ENCODE assay signal across 23 cellular contexts in the genomic region with DNA sequence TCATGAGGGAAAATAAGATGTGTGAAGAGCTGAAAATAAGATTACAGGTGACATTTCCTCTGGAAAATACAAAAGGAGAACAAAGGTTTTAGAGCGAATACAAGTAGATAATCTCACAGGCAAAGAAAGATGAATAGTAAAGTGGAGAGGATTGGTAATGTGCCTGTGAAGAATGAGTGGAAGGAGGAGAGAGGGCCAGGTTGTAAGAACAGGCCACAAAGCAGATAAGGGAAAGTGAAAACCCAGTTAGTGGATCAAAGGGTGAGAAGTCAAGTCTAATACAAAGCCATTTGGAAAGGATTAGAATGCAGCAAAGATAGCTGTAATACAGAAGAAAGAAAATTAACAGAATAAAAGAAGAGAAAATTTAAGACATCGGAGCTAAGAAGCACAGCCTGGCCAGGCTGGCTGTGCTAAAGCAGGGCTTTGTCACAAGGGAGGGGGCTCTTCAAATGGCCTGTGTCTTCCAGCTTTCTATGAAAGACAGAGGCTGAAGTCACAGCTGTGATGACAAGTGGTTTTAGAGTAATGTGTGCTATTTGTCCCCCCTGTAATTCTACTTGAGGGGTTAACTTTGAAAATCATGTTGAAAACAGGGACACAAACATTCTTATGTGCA.
DNase-seq lines count a peak whose midpoint lies in the region; ATAC-seq and TF ChIP-seq lines count a peak whose summit lies in the region.
"Had no signal": no experiment of that assay in that cellular context is flagged by ENCODE, and none has a peak within 500 bp of the region (broad histone marks: within the 10 kb centered on the region; RNA-seq: fewer than 3 reads in every experiment).

No MANE protein-coding gene starts in this region.

- POLR2A ChIA-PET in naive thymus-derived CD4-positive, alpha-beta T cell (lab: Charles Lee) = no interaction called here

- DNase-seq in H7 = peak; percentile 4
- peak; percentile 46 for DNase-seq in retina
- no peak for DNase-seq in naive thymus-derived CD4-positive, alpha-beta T cell
- no peak for DNase-seq in stimulated activated CD8-positive, alpha-beta memory T cell treated with anti-CD3 and anti-CD28 coated beads, Interleukin-4, amount 100 ng/mL, for 48 hours
- DNase-seq: CD4-positive, CD25-positive, alpha-beta regulatory T cell; DMS53; GM23248; HCEC 1CT; NCI-H1092; NCI-H1417 treated with DMSO at 0.1 percent for 48 hours; NCI-H187; NCI-H2081 treated with DMSO at 0.1 percent for 48 hours; NCI-H446; NCI-H524 treated with DMSO at 0.1 percent for 48 hours; NCI-H774; SHP77 had no signal

- H3K36me3 Mint-ChIP-seq in brain (peaks cover 24% of the 10 kb centered on the region), nephron (ENCODE audit: low read depth) (no peaks in the 10 kb centered on the region)
- H3K36me3 Mint-ChIP-seq in naive thymus-derived CD4-positive, alpha-beta T cell = no peaks in the 10 kb centered on the region
- H3K36me3 Mint-ChIP-seq: CD4-positive, CD25-positive, alpha-beta regulatory T cell had no signal

- H3K27ac Mint-ChIP-seq in brain (peak overlapping the region; percentile 1 to 76 (median 17)), nephron (peak overlapping the region; percentile 9 to 49 (median 18))
- H3K27ac Mint-ChIP-seq in naive thymus-derived CD4-positive, alpha-beta T cell = no peak overlapping the region
- H3K27ac Mint-ChIP-seq: CD4-positive, CD25-positive, alpha-beta regulatory T cell had no signal

- H3K4me1 Mint-ChIP-seq in brain (peaks cover 59% of the 10 kb centered on the region), nephron (peaks cover 48% of the 10 kb centered on the region)
- no peaks in the 10 kb centered on the region for H3K4me1 Mint-ChIP-seq in naive thymus-derived CD4-positive, alpha-beta T cell
- H3K4me1 Mint-ChIP-seq: CD4-positive, CD25-positive, alpha-beta regulatory T cell had no signal

- H3K27ac ChIP-seq in naive thymus-derived CD4-positive, alpha-beta T cell (ENCODE audit: low read depth, low read length) = no peak overlapping the region
- H3K27ac ChIP-seq: BLaER1, GM23248, HL-60, RWPE1 had no signal

- CTCF ChIA-PET in naive thymus-derived CD4-positive, alpha-beta T cell (lab: Charles Lee) = no interaction called here

- H3K27me3 ChIP-seq in H7 (ENCODE audit: control insufficient read depth, insufficient read depth, low read length) = no peaks in the 10 kb centered on the region
- H3K27me3 ChIP-seq in naive thymus-derived CD4-positive, alpha-beta T cell (ENCODE audit: control insufficient read depth in 2 of 2, insufficient read depth in 2 of 2, low read length in 2 of 2) = no peaks in the 10 kb centered on the region
- H3K27me3 ChIP-seq: BLaER1 had no signal

- ATAC-seq in HG03439 (IDR thresholded peaks at IDR 0.05; ENCODE audit: unreplicated experiment) = no peak
- no peak for ATAC-seq in naive thymus-derived CD4-positive, alpha-beta T cell
- ATAC-seq: Panc1 had no signal

- H3K27me3 Mint-ChIP-seq in brain (peaks cover 6% of the 10 kb centered on the region), nephron (ENCODE audit: low read depth) (peaks cover 4% of the 10 kb centered on the region)
- no peaks in the 10 kb centered on the region for H3K27me3 Mint-ChIP-seq in naive thymus-derived CD4-positive, alpha-beta T cell
- H3K27me3 Mint-ChIP-seq: CD4-positive, CD25-positive, alpha-beta regulatory T cell had no signal

- TF ChIP-seq CTCF in brain (conservative IDR thresholded peaks at IDR 0.05) = no peak
- no peak for TF ChIP-seq CTCF in nephron (IDR thresholded peaks at IDR 0.05; ENCODE audit: unreplicated experiment in 3 of 3)

- H3K4me1 ChIP-seq in naive thymus-derived CD4-positive, alpha-beta T cell (ENCODE audit: control insufficient read depth in 2 of 2, insufficient read depth in 2 of 2, low read length in 2 of 2) = no peaks in the 10 kb centered on the region

- H3K9me3 ChIP-seq in naive thymus-derived CD4-positive, alpha-beta T cell (ENCODE audit: control insufficient read depth in 2 of 3, low read length in 3 of 3) = no peaks in the 10 kb centered on the region
- H3K9me3 ChIP-seq: BLaER1 had no signal

- H3K4me3 Mint-ChIP-seq in brain (peak overlapping the region in 2 of 5 experiments; percentile 2 to 21), nephron (no peak overlapping the region)
- H3K4me3 Mint-ChIP-seq in naive thymus-derived CD4-positive, alpha-beta T cell = no peak overlapping the region
- H3K4me3 Mint-ChIP-seq: CD4-positive, CD25-positive, alpha-beta regulatory T cell had no signal

- intact Hi-C loops in naive thymus-derived CD4-positive, alpha-beta T cell (cut with micrococcal nuclease) = no loop called here

- no peaks in the 10 kb centered on the region for H3K36me3 ChIP-seq in H7 (replicated peaks; ENCODE audit: control insufficient read depth, insufficient read depth, low read length)
- H3K36me3 ChIP-seq in naive thymus-derived CD4-positive, alpha-beta T cell (ENCODE audit: control insufficient read depth in 2 of 3, insufficient read depth in 3 of 3, low read length in 3 of 3) = no peaks in the 10 kb centered on the region
- H3K36me3 ChIP-seq: BLaER1 had no signal

- H3K9me3 Mint-ChIP-seq in brain (peaks cover 0 to 16% (median 11%) of the 10 kb centered on the region in 5 experiments), nephron (peaks cover 2% of the 10 kb centered on the region)
- H3K9me3 Mint-ChIP-seq in naive thymus-derived CD4-positive, alpha-beta T cell = peaks cover 0 to 9% (median 0%) of the 10 kb centered on the region in 11 donors

- no peak overlapping the region for H3K4me3 ChIP-seq in H7 (ENCODE audit: insufficient read depth, low read depth, low read length)
- no peak overlapping the region for H3K4me3 ChIP-seq in naive thymus-derived CD4-positive, alpha-beta T cell (ENCODE audit: low read length)
- H3K4me3 ChIP-seq: BLaER1, GM23248 had no signal

Comparison
In these comparisons a context has a peak if more than half of its experiments do, and no peak if none do; other contexts are left out.
1. DNase-seq: peak in H7 (single experiment) and retina (single experiment); none in naive thymus-derived CD4-positive, alpha-beta T cell (0 of 9) and stimulated activated CD8-positive, alpha-beta memory T cell treated with anti-CD3 and anti-CD28 coated beads, Interleukin-4, amount 100 ng/mL, for 48 hours (single experiment).
2. H3K27ac Mint-ChIP-seq: peak in brain (5 of 5) and nephron (3 of 3); none in naive thymus-derived CD4-positive, alpha-beta T cell (0 of 9).